In the genomic region with DNA sequence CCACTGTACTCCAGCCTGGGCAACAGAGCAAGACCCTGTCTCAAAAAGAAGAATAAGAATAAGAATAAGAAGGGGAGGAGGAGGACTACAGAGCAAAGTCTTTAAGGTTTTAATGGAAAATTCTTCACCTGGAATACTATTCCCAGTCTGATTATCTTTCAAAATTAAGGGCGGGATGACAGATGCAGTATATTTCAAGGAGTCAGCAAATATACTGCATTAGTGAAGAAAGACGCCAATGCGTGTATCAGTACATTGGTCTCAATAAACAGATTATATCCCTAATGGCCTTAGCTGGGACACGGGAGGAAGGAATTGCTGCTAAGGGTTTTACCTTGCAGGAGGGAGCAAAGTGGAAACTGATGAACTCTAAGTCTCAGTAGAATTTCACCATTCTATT, we compare ENCODE assay signal across 2 cellular contexts.
TF ChIP-seq lines count a peak whose summit lies in the region.

No MANE protein-coding gene starts in this region.

TF ChIP-seq in HepG2, 621 proteins besides CTCF, POLR2A, EP300 and RAD21:
- TF ChIP-seq MAFF (IDR thresholded peaks at IDR 0.05; ENCODE audit: low read depth, low read length) (peak; percentile 57; the same call in 1 of the 2 replicates), PITX1 (CRISPR knock-in tag; IDR thresholded peaks at IDR 0.05) (no peak), MAFK (conservative IDR thresholded peaks at IDR 0.05 in 1 of 2, IDR thresholded peaks at IDR 0.05 in 1 of 2; ENCODE audit: low read length in 2 of 2) (peak; percentile 43 to 71; a peak in 2 of 4 replicates)

TF ChIP-seq in K562, 482 proteins besides CTCF, POLR2A, EP300 and RAD21:
- TF ChIP-seq KAT8 (IDR thresholded peaks at IDR 0.05; ENCODE audit: low read depth) (no peak), MAFF (IDR thresholded peaks at IDR 0.05; ENCODE audit: low read length) (peak; percentile 40), DDX20 (tag; IDR thresholded peaks at IDR 0.05; ENCODE audit: low read depth) (no peak), C11orf30 (IDR thresholded peaks at IDR 0.05; ENCODE audit: low read depth) (peak; percentile 19; the same call in 1 of the 2 replicates), NFYB (IDR thresholded peaks at IDR 0.05; ENCODE audit: extremely low read depth, insufficient read length) (no peak), ZNF316 (IDR thresholded peaks at IDR 0.05) (peak; percentile 37; the same call in 1 of the 2 replicates), BRD4 (IDR thresholded peaks at IDR 0.05) (no peak)
- TF ChIP-seq, protein P1, sequence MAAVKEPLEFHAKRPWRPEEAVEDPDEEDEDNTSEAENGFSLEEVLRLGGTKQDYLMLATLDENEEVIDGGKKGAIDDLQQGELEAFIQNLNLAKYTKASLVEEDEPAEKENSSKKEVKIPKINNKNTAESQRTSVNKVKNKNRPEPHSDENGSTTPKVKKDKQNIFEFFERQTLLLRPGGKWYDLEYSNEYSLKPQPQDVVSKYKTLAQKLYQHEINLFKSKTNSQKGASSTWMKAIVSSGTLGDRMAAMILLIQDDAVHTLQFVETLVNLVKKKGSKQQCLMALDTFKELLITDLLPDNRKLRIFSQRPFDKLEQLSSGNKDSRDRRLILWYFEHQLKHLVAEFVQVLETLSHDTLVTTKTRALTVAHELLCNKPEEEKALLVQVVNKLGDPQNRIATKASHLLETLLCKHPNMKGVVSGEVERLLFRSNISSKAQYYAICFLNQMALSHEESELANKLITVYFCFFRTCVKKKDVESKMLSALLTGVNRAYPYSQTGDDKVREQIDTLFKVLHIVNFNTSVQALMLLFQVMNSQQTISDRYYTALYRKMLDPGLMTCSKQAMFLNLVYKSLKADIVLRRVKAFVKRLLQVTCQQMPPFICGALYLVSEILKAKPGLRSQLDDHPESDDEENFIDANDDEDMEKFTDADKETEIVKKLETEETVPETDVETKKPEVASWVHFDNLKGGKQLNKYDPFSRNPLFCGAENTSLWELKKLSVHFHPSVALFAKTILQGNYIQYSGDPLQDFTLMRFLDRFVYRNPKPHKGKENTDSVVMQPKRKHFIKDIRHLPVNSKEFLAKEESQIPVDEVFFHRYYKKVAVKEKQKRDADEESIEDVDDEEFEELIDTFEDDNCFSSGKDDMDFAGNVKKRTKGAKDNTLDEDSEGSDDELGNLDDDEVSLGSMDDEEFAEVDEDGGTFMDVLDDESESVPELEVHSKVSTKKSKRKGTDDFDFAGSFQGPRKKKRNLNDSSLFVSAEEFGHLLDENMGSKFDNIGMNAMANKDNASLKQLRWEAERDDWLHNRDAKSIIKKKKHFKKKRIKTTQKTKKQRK (IDR thresholded peaks at IDR 0.05; ENCODE audit: borderline replicate concordance, low read depth, low read length) = no peak
- TF ChIP-seq, protein P2, sequence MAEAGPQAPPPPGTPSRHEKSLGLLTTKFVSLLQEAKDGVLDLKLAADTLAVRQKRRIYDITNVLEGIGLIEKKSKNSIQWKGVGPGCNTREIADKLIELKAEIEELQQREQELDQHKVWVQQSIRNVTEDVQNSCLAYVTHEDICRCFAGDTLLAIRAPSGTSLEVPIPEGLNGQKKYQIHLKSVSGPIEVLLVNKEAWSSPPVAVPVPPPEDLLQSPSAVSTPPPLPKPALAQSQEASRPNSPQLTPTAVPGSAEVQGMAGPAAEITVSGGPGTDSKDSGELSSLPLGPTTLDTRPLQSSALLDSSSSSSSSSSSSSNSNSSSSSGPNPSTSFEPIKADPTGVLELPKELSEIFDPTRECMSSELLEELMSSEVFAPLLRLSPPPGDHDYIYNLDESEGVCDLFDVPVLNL (CRISPR knock-in tag; IDR thresholded peaks at IDR 0.05; ENCODE audit: low read depth) = no peak
